26 cellular contexts compared by ENCODE assay signal in the genomic region with DNA sequence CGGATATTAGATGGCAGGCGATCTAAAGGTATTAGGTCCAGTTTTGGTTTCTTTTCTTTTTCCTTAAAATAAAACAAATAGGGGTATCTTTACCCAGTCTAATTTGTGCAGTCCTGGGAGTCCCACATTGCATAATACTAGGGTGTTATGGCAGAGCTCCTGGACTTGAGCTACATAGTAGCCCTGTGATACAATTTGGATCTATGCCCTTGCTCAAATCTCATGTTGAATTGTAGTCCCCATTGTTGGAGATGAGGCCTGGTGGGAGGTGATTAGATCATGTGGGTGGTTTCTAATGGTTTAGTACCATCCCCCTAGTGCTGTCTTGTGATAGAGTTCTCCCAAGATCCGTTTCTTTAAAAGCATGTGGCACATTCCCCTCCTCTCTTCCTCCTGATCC.
DNase-seq lines count a peak whose midpoint lies in the region; ATAC-seq, FAIRE-seq and TF ChIP-seq lines count a peak whose summit lies in the region.
"Had no signal": no experiment of that assay in that cellular context is flagged by ENCODE, and none has a peak within 500 bp of the region (broad histone marks: within the 10 kb centered on the region; RNA-seq: fewer than 3 reads in every experiment).

No MANE protein-coding gene starts in this region.

- H3K36me3 ChIP-seq in endodermal cell (ENCODE audit: control insufficient read depth, insufficient read depth, low read length): no peaks in the 10 kb centered on the region
- no peaks in the 10 kb centered on the region for H3K36me3 ChIP-seq in Peyer's patch
- H3K36me3 ChIP-seq: BE2C, suprapubic skin had no signal

- 90 to 92% methylated on average over 2 to 3 of the region's 3 CpGs for WGBS in endodermal cell (ENCODE audit: insufficient coverage in 1 of 2, insufficient read length in 1 of 2), 2 experiments

- no peak overlapping the region for H3K4me3 Mint-ChIP-seq in natural killer cell treated with Interleukin-12 subunit alpha and Interleukin-12 subunit beta and Interleukin-15 and Interleukin-18, amount 100 ng/mL, for 72 hours
- H3K4me3 Mint-ChIP-seq in natural killer cell (no peak overlapping the region), endodermal cell (no peak overlapping the region)
- H3K4me3 Mint-ChIP-seq in stimulated activated naive B cell treated with anti-CD40 and anti-IgM and Interleukin-4, amounts not matched to agents 10 μg/mL and 1 μg/mL and 100 μg/mL, for 72 hours: no peak overlapping the region
- H3K4me3 Mint-ChIP-seq: activated CD4-positive, alpha-beta T cell treated with anti-CD3 and anti-CD28 coated beads, Interleukin-2, amount 10 ng/mL, durations not matched to agents 7 days and 5 days had no signal

- peaks cover 11% of the 10 kb centered on the region for H3K4me1 ChIP-seq in endodermal cell (ENCODE audit: control insufficient read depth, insufficient read depth, low read length)
- H3K4me1 ChIP-seq in Peyer's patch: no peaks in the 10 kb centered on the region
- H3K4me1 ChIP-seq: A549, BE2C, suprapubic skin had no signal

- H3K9me3 Mint-ChIP-seq in natural killer cell treated with Interleukin-12 subunit alpha and Interleukin-12 subunit beta and Interleukin-15 and Interleukin-18, amount 100 ng/mL, for 72 hours: no peaks in the 10 kb centered on the region
- H3K9me3 Mint-ChIP-seq in natural killer cell: no peaks in the 10 kb centered on the region
- H3K9me3 Mint-ChIP-seq in endodermal cell: peaks cover 2% of the 10 kb centered on the region
- no peaks in the 10 kb centered on the region for H3K9me3 Mint-ChIP-seq in stimulated activated naive B cell treated with anti-CD40 and anti-IgM and Interleukin-4, amounts not matched to agents 10 μg/mL and 1 μg/mL and 100 μg/mL, for 72 hours
- H3K9me3 Mint-ChIP-seq: activated CD4-positive, alpha-beta T cell treated with anti-CD3 and anti-CD28 coated beads, Interleukin-2, amount 10 ng/mL, durations not matched to agents 7 days and 5 days had no signal

- no peaks in the 10 kb centered on the region for H3K4me1 Mint-ChIP-seq in natural killer cell treated with Interleukin-12 subunit alpha and Interleukin-12 subunit beta and Interleukin-15 and Interleukin-18, amount 100 ng/mL, for 72 hours (ENCODE audit: low read depth in 2 of 2)
- H3K4me1 Mint-ChIP-seq in natural killer cell (no peaks in the 10 kb centered on the region), endodermal cell (peaks cover 41% of the 10 kb centered on the region)
- no peaks in the 10 kb centered on the region for H3K4me1 Mint-ChIP-seq in stimulated activated naive B cell treated with anti-CD40 and anti-IgM and Interleukin-4, amounts not matched to agents 10 μg/mL and 1 μg/mL and 100 μg/mL, for 72 hours
- H3K4me1 Mint-ChIP-seq: activated CD4-positive, alpha-beta T cell treated with anti-CD3 and anti-CD28 coated beads, Interleukin-2, amount 10 ng/mL, durations not matched to agents 7 days and 5 days had no signal

- no peak for ATAC-seq in natural killer cell treated with Interleukin-12 subunit alpha and Interleukin-12 subunit beta and Interleukin-15 and Interleukin-18, amount 100 ng/mL, for 72 hours
- ATAC-seq in natural killer cell: no peak
- no peak for ATAC-seq in stimulated activated naive B cell treated with anti-CD40 and anti-IgM and Interleukin-4, amounts not matched to agents 10 μg/mL and 1 μg/mL and 100 μg/mL, for 72 hours (replicated peaks)
- ATAC-seq: A549, mucosa of descending colon, SK-N-SH treated with all-trans-retinoic acid at 6 μM for 48 hours had no signal

- H3K36me3 Mint-ChIP-seq in natural killer cell treated with Interleukin-12 subunit alpha and Interleukin-12 subunit beta and Interleukin-15 and Interleukin-18, amount 100 ng/mL, for 72 hours: no peaks in the 10 kb centered on the region
- H3K36me3 Mint-ChIP-seq in natural killer cell: no peaks in the 10 kb centered on the region
- no peaks in the 10 kb centered on the region for H3K36me3 Mint-ChIP-seq in endodermal cell (ENCODE audit: low read depth)
- H3K36me3 Mint-ChIP-seq in stimulated activated naive B cell treated with anti-CD40 and anti-IgM and Interleukin-4, amounts not matched to agents 10 μg/mL and 1 μg/mL and 100 μg/mL, for 72 hours: no peaks in the 10 kb centered on the region

- no peak overlapping the region for H3K27ac ChIP-seq in endodermal cell (ENCODE audit: low read depth, low read length)
- no peak overlapping the region for H3K27ac ChIP-seq in Peyer's patch
- H3K27ac ChIP-seq: A549, epithelial cell of prostate, HL-60, suprapubic skin, VCaP had no signal

- intact Hi-C loops in natural killer cell (cut with micrococcal nuclease): no loop called here

- no peak for FAIRE-seq in GM12891 (lab: Jason Lieb, UNC)
- FAIRE-seq: A549, frontal cortex, GM12892 had no signal

- no peaks in the 10 kb centered on the region for H3K9me3 ChIP-seq in endodermal cell (ENCODE audit: control insufficient read depth, low read length)
- no peaks in the 10 kb centered on the region for H3K9me3 ChIP-seq in Peyer's patch
- H3K9me3 ChIP-seq: A549, BE2C, mucosa of descending colon, suprapubic skin had no signal

- DNase-seq in natural killer cell treated with Interleukin-12 subunit alpha and Interleukin-12 subunit beta and Interleukin-15 and Interleukin-18, amount 100 ng/mL, for 72 hours (ENCODE audit: low spot score): peak; percentile 22
- no peak for DNase-seq in natural killer cell
- DNase-seq in endodermal cell: no peak
- peak; percentile 17 to 45 for DNase-seq in lung microvascular endothelial cell (ENCODE audit: low read depth in 2 of 2)
- no peak for DNase-seq in central memory CD4-positive, alpha-beta T cell
- no peak for DNase-seq in Peyer's patch
- no peak for DNase-seq in GM12891 (ENCODE audit: insufficient read length, low spot score)
- DNase-seq in stimulated activated naive B cell treated with anti-CD40 and anti-IgM and Interleukin-4, amounts not matched to agents 10 μg/mL and 1 μg/mL and 100 μg/mL, for 72 hours: no peak
- DNase-seq: activated CD4-positive, alpha-beta T cell treated with anti-CD3 and anti-CD28 coated beads, Interleukin-2, amount 10 ng/mL, durations not matched to agents 7 days and 5 days; activated naive CD4-positive, alpha-beta T cell treated with anti-CD3 and anti-CD28 coated beads, Interleukin-2, amount 50 U/mL, for 16 hours; BE2C; HCEC 1CT; mucosa of descending colon; NCI-H1092 treated with DMSO at 0.1 percent for 48 hours; NCI-H1930; NCI-H526 treated with DMSO at 0.1 percent for 48 hours; RPMI8226 had no signal

- no peak overlapping the region for H3K27ac Mint-ChIP-seq in natural killer cell treated with Interleukin-12 subunit alpha and Interleukin-12 subunit beta and Interleukin-15 and Interleukin-18, amount 100 ng/mL, for 72 hours
- no peak overlapping the region for H3K27ac Mint-ChIP-seq in natural killer cell
- peak overlapping the region; percentile 7 for H3K27ac Mint-ChIP-seq in endodermal cell
- no peak overlapping the region for H3K27ac Mint-ChIP-seq in stimulated activated naive B cell treated with anti-CD40 and anti-IgM and Interleukin-4, amounts not matched to agents 10 μg/mL and 1 μg/mL and 100 μg/mL, for 72 hours
- H3K27ac Mint-ChIP-seq: activated CD4-positive, alpha-beta T cell treated with anti-CD3 and anti-CD28 coated beads, Interleukin-2, amount 10 ng/mL, durations not matched to agents 7 days and 5 days had no signal

- H3K27me3 ChIP-seq in endodermal cell (ENCODE audit: control insufficient read depth, insufficient read depth, low read length, poor library complexity, severe bottlenecking) (no peaks in the 10 kb centered on the region), Peyer's patch (no peaks in the 10 kb centered on the region)
- H3K27me3 ChIP-seq: BE2C had no signal

- no peak overlapping the region for H3K9ac ChIP-seq in endodermal cell (ENCODE audit: extremely low read depth, low read length, poor library complexity, severe bottlenecking)

- no peak for TF ChIP-seq POLR2A in Peyer's patch (IDR thresholded peaks at IDR 0.05)
- TF ChIP-seq POLR2A in GM12891 (IDR thresholded peaks at IDR 0.05; ENCODE audit: low read depth, low read length): no peak

- H3K27me3 Mint-ChIP-seq in natural killer cell treated with Interleukin-12 subunit alpha and Interleukin-12 subunit beta and Interleukin-15 and Interleukin-18, amount 100 ng/mL, for 72 hours: peaks cover 2 to 10% of the 10 kb centered on the region in 2 donors
- H3K27me3 Mint-ChIP-seq in natural killer cell (ENCODE audit: low read depth in 2 of 2) (no peaks in the 10 kb centered on the region), endodermal cell (ENCODE audit: insufficient read depth) (peaks cover 23% of the 10 kb centered on the region)
- no peaks in the 10 kb centered on the region for H3K27me3 Mint-ChIP-seq in stimulated activated naive B cell treated with anti-CD40 and anti-IgM and Interleukin-4, amounts not matched to agents 10 μg/mL and 1 μg/mL and 100 μg/mL, for 72 hours
- H3K27me3 Mint-ChIP-seq: activated CD4-positive, alpha-beta T cell treated with anti-CD3 and anti-CD28 coated beads, Interleukin-2, amount 10 ng/mL, durations not matched to agents 7 days and 5 days had no signal

- H3K4me3 ChIP-seq in endodermal cell (ENCODE audit: low read length) (no peak overlapping the region), Peyer's patch (no peak overlapping the region)
- H3K4me3 ChIP-seq: A549, mucosa of descending colon, smooth muscle cell, suprapubic skin had no signal

- TF ChIP-seq CTCF in natural killer cell (IDR thresholded peaks at IDR 0.05): no peak
- no peak for TF ChIP-seq CTCF in endodermal cell (conservative IDR thresholded peaks at IDR 0.05)
- TF ChIP-seq CTCF in Peyer's patch (IDR thresholded peaks at IDR 0.05): no peak

TF ChIP-seq in GM12891, 5 proteins besides CTCF, POLR2A, EP300 and RAD21:
- no peak for TF ChIP-seq SPI1 (IDR thresholded peaks at IDR 0.05; ENCODE audit: low read depth, low read length)
- no peak for TF ChIP-seq POU2F2 (IDR thresholded peaks at IDR 0.05; ENCODE audit: low read depth, low read length)
- TF ChIP-seq PAX5 (IDR thresholded peaks at IDR 0.05; ENCODE audit: insufficient read depth, low read length, severe bottlenecking): no peak
- no peak for TF ChIP-seq TAF1 (IDR thresholded peaks at IDR 0.05; ENCODE audit: low read depth, low read length)
- no peak for TF ChIP-seq POLR2AphosphoS5 (IDR thresholded peaks at IDR 0.05; ENCODE audit: low read depth, low read length)

Comparison
In these comparisons a context has a peak if more than half of its experiments do, and no peak if none do; other contexts are left out.
1. DNase-seq: peak in natural killer cell treated with Interleukin-12 subunit alpha and Interleukin-12 subunit beta and Interleukin-15 and Interleukin-18, amount 100 ng/mL, for 72 hours (single experiment) and lung microvascular endothelial cell (2 of 2); none in natural killer cell (single experiment), endodermal cell (single experiment), central memory CD4-positive, alpha-beta T cell (single experiment), Peyer's patch (0 of 3), GM12891 (single experiment) and stimulated activated naive B cell treated with anti-CD40 and anti-IgM and Interleukin-4, amounts not matched to agents 10 μg/mL and 1 μg/mL and 100 μg/mL, for 72 hours (single experiment).